ENCODE assay signal across 13 cellular contexts in genomic region chr5:140252470-140253126, GRCh38. TPM values are rescaled to one million over a fixed set of nuclear protein-coding genes. Genes with fewer than 3 reads are reported as not detected.
DNase-seq lines count a peak whose midpoint lies in the region; ATAC-seq and TF ChIP-seq lines count a peak whose summit lies in the region.
"Had no signal": no experiment of that assay in that cellular context is flagged by ENCODE, and none has a peak within 500 bp of the region (broad histone marks: within the 10 kb centered on the region; RNA-seq: fewer than 3 reads in every experiment).

No MANE protein-coding gene starts in this region.

- no peak for ATAC-seq in activated naive CD8-positive, alpha-beta T cell treated with anti-CD3 and anti-CD28 coated beads, Interleukin-2, amount 10 ng/mL, durations not matched to agents 7 days and 5 days (ENCODE audit: low read depth)
- no peak for ATAC-seq in natural killer cell treated with Interleukin-12 subunit alpha and Interleukin-12 subunit beta and Interleukin-15 and Interleukin-18, amount 100 ng/mL, for 72 hours
- ATAC-seq in HG02852 (IDR thresholded peaks at IDR 0.05; ENCODE audit: unreplicated experiment) (no peak), lower lobe of right lung (no peak)

- intact Hi-C loops in CD14-positive monocyte (cut with micrococcal nuclease) (loop anchor here in 1 of 2 donors (5.0 kb wide), 1 partner anchor 50 kb away; the partner anchor contains the start of gene PFDN1), lower lobe of right lung (cut with DNase I) (no loop called here)

- no peak overlapping the region for H3K4ac ChIP-seq in H9 (ENCODE audit: low read depth, low read length)

- H3T11ph ChIP-seq in H9 (ENCODE audit: low read length) = no peak overlapping the region

- no peak overlapping the region for H2BK15ac ChIP-seq in H9 (ENCODE audit: low read depth, low read length)

- H3K79me1 ChIP-seq in H9 (ENCODE audit: insufficient read depth, low read depth, low read length, poor library complexity, severe bottlenecking) = no peaks in the 10 kb centered on the region

- no peak overlapping the region for H2BK5ac ChIP-seq in H9 (ENCODE audit: insufficient read length, low read length)

- no peak overlapping the region for H3K56ac ChIP-seq in H9 (ENCODE audit: insufficient read length, low read depth, low read length)

- no CpG with 5 or more reads among the region's 10 CpGs for WGBS in H9 (ENCODE audit: extremely low coverage, insufficient read length, low lambda C conversion rate)

- peaks cover 19% of the 10 kb centered on the region for H3K4me1 Mint-ChIP-seq in CD14-positive monocyte
- peaks cover 10% of the 10 kb centered on the region in 2 experiments for H3K4me1 Mint-ChIP-seq in H9
- H3K4me1 Mint-ChIP-seq in activated naive CD8-positive, alpha-beta T cell treated with anti-CD3 and anti-CD28 coated beads, Interleukin-2, amount 10 ng/mL, durations not matched to agents 7 days and 5 days = peaks cover 42% of the 10 kb centered on the region
- H3K4me1 Mint-ChIP-seq in natural killer cell treated with Interleukin-12 subunit alpha and Interleukin-12 subunit beta and Interleukin-15 and Interleukin-18, amount 100 ng/mL, for 72 hours (ENCODE audit: low read depth in 2 of 2) = peaks cover 31 to 34% of the 10 kb centered on the region in 2 donors

- no peak overlapping the region for H3K4me3 ChIP-seq in lower lobe of right lung

- no peak overlapping the region for H4K91ac ChIP-seq in H9 (ENCODE audit: insufficient read length, low read depth, low read length)

- H3K23me2 ChIP-seq in H9 (ENCODE audit: insufficient read length, low read depth, low read length, poor library complexity, severe bottlenecking) = no peaks in the 10 kb centered on the region

- no peaks in the 10 kb centered on the region for H3K9me3 Mint-ChIP-seq in CD14-positive monocyte
- H3K9me3 Mint-ChIP-seq in H9 = no peaks in the 10 kb centered on the region
- no peaks in the 10 kb centered on the region for H3K9me3 Mint-ChIP-seq in activated naive CD8-positive, alpha-beta T cell treated with anti-CD3 and anti-CD28 coated beads, Interleukin-2, amount 10 ng/mL, durations not matched to agents 7 days and 5 days
- no peaks in the 10 kb centered on the region for H3K9me3 Mint-ChIP-seq in natural killer cell treated with Interleukin-12 subunit alpha and Interleukin-12 subunit beta and Interleukin-15 and Interleukin-18, amount 100 ng/mL, for 72 hours
- H3K9me3 Mint-ChIP-seq: activated B cell treated with CpG ODN at 0.5 μM for 24 hours had no signal

- H3K4me1 ChIP-seq in H9 (ENCODE audit: insufficient read depth, low read length) (no peaks in the 10 kb centered on the region), lower lobe of right lung (peaks cover 61% of the 10 kb centered on the region)

- no peak overlapping the region for H3K9ac ChIP-seq in H9 (ENCODE audit: extremely low read depth, insufficient read length, low read length)

- H3K27ac ChIP-seq in H9 (ENCODE audit: insufficient read length, low read depth, low read length) (no peak overlapping the region), lower lobe of right lung (no peak overlapping the region)

- no peak overlapping the region for H3K23ac ChIP-seq in H9 (ENCODE audit: insufficient read length, low read depth, low read length)

- H3K36me3 Mint-ChIP-seq in CD14-positive monocyte (peaks cover 40 to 47% of the 10 kb centered on the region in 2 donors), H9 (ENCODE audit: insufficient read depth in 1 of 3, low read depth in 3 of 3) (peaks cover 8 to 12% (median 10%) of the 10 kb centered on the region in 3 experiments)
- H3K36me3 Mint-ChIP-seq in activated naive CD8-positive, alpha-beta T cell treated with anti-CD3 and anti-CD28 coated beads, Interleukin-2, amount 10 ng/mL, durations not matched to agents 7 days and 5 days = peaks cover 30% of the 10 kb centered on the region
- H3K36me3 Mint-ChIP-seq in natural killer cell treated with Interleukin-12 subunit alpha and Interleukin-12 subunit beta and Interleukin-15 and Interleukin-18, amount 100 ng/mL, for 72 hours = peaks cover 10% of the 10 kb centered on the region

- H3K36me3 ChIP-seq in lower lobe of right lung = peaks cover 26% of the 10 kb centered on the region

- H2AK5ac ChIP-seq in H9 (ENCODE audit: insufficient read length, low read length) = no peak overlapping the region

- no peak overlapping the region for H2AFZ ChIP-seq in H9 (ENCODE audit: low read length)

- H3K9me3 ChIP-seq in H9 (ENCODE audit: control insufficient read depth, low read depth, low read length) (no peaks in the 10 kb centered on the region), lower lobe of right lung (no peaks in the 10 kb centered on the region)

- H4K5ac ChIP-seq in H9 (ENCODE audit: insufficient read length, low read depth, low read length) = no peak overlapping the region

- POLR2A ChIA-PET in activated naive CD8-positive, alpha-beta T cell treated with anti-CD3 and anti-CD28 coated beads, Interleukin-2, amount 10 ng/mL, durations not matched to agents 7 days and 5 days (lab: Charles Lee) = interaction anchor here (1.1 kb wide), 2 partner anchors 94 to 107 kb away, joined by 4 read pairs; partner anchors contain the start of gene HBEGF

- no peak for TF ChIP-seq CTCF in CD14-positive monocyte (IDR thresholded peaks at IDR 0.05)
- no peak for TF ChIP-seq CTCF in H9 (conservative IDR thresholded peaks at IDR 0.05)
- no peak for TF ChIP-seq CTCF in lower lobe of right lung (IDR thresholded peaks at IDR 0.05)

- H4K20me1 ChIP-seq in H9 (ENCODE audit: control insufficient read depth, insufficient read depth, insufficient read length) = no peaks in the 10 kb centered on the region

- H3K27me3 ChIP-seq in H9 (ENCODE audit: insufficient read depth, low read length) = no peaks in the 10 kb centered on the region
- H3K27me3 ChIP-seq in lower lobe of right lung (ENCODE audit: low read depth) = no peaks in the 10 kb centered on the region

- DNase-seq in CD14-positive monocyte (ENCODE audit: low spot score) (no peak), H9 (no peak), HT-29 (ENCODE audit: low spot score) (no peak), lower lobe of right lung (no peak)
- DNase-seq in activated naive CD8-positive, alpha-beta T cell treated with anti-CD3 and anti-CD28 coated beads, Interleukin-2, amount 10 ng/mL, durations not matched to agents 7 days and 5 days = no peak
- DNase-seq in natural killer cell treated with Interleukin-12 subunit alpha and Interleukin-12 subunit beta and Interleukin-15 and Interleukin-18, amount 100 ng/mL, for 72 hours (ENCODE audit: low spot score) = no peak
- DNase-seq: activated B cell treated with CpG ODN at 0.5 μM for 24 hours, midbrain, NCI-H1092 treated with DMSO at 0.1 percent for 48 hours, NCI-H524 treated with DMSO at 0.1 percent for 48 hours, retina, SHP77 had no signal

- H2BK120ac ChIP-seq in H9 (ENCODE audit: low read depth, low read length, poor library complexity, severe bottlenecking) = no peak overlapping the region

- no peak overlapping the region; the same call in 1 of the 2 replicates for H3K14ac ChIP-seq in H9 (ENCODE audit: insufficient read depth, low read length)

- H3K4me3 Mint-ChIP-seq in CD14-positive monocyte (peak overlapping the region; percentile 3 to 36), H9 (no peak overlapping the region)
- peak overlapping the region; percentile 76 for H3K4me3 Mint-ChIP-seq in activated naive CD8-positive, alpha-beta T cell treated with anti-CD3 and anti-CD28 coated beads, Interleukin-2, amount 10 ng/mL, durations not matched to agents 7 days and 5 days
- H3K4me3 Mint-ChIP-seq in natural killer cell treated with Interleukin-12 subunit alpha and Interleukin-12 subunit beta and Interleukin-15 and Interleukin-18, amount 100 ng/mL, for 72 hours = peak overlapping the region; percentile 71
- H3K4me3 Mint-ChIP-seq: activated B cell treated with CpG ODN at 0.5 μM for 24 hours had no signal

- H2BK12ac ChIP-seq in H9 (ENCODE audit: insufficient read length, low read depth, low read length) = no peak overlapping the region

- H3K4me2 ChIP-seq in H9 (ENCODE audit: insufficient read depth, insufficient read length, low read length) = no peak overlapping the region

- H3K18ac ChIP-seq in H9 (ENCODE audit: insufficient read length, low read depth, low read length) = no peak overlapping the region

- no peak overlapping the region for H2BK20ac ChIP-seq in H9 (ENCODE audit: low read depth, low read length, poor library complexity, severe bottlenecking)

- no peaks in the 10 kb centered on the region for H3K79me2 ChIP-seq in H9 (ENCODE audit: insufficient read depth, low read length)

- H3K27me3 Mint-ChIP-seq in CD14-positive monocyte (ENCODE audit: low read depth in 3 of 3) (peaks cover 0 to 5% (median 2%) of the 10 kb centered on the region in 3 donors), H9 (ENCODE audit: low read depth) (no peaks in the 10 kb centered on the region)
- no peaks in the 10 kb centered on the region for H3K27me3 Mint-ChIP-seq in activated naive CD8-positive, alpha-beta T cell treated with anti-CD3 and anti-CD28 coated beads, Interleukin-2, amount 10 ng/mL, durations not matched to agents 7 days and 5 days
- H3K27me3 Mint-ChIP-seq in natural killer cell treated with Interleukin-12 subunit alpha and Interleukin-12 subunit beta and Interleukin-15 and Interleukin-18, amount 100 ng/mL, for 72 hours = no peaks in the 10 kb centered on the region
- H3K27me3 Mint-ChIP-seq: activated B cell treated with CpG ODN at 0.5 μM for 24 hours had no signal

- H3K27ac Mint-ChIP-seq in CD14-positive monocyte (peak overlapping the region in 2 of 7 donors; percentile 93 to 98), H9 (peak overlapping the region; percentile 19 to 70 (median 51); a peak in 3 of 7 replicates)
- H3K27ac Mint-ChIP-seq in activated naive CD8-positive, alpha-beta T cell treated with anti-CD3 and anti-CD28 coated beads, Interleukin-2, amount 10 ng/mL, durations not matched to agents 7 days and 5 days = peak overlapping the region; percentile 61
- H3K27ac Mint-ChIP-seq in natural killer cell treated with Interleukin-12 subunit alpha and Interleukin-12 subunit beta and Interleukin-15 and Interleukin-18, amount 100 ng/mL, for 72 hours = peak overlapping the region; percentile 88 to 94
- H3K27ac Mint-ChIP-seq: activated B cell treated with CpG ODN at 0.5 μM for 24 hours had no signal

- H4K8ac ChIP-seq in H9 (replicated peaks; ENCODE audit: insufficient read length, low read depth, low read length) = no peak overlapping the region

RNA-seq across cellular contexts. Expression of gene PFDN1, which starts 50.3 kb away (rescaled TPM):
- 100 to 1,000 TPM in 1 of 2 donors, 10 to 100 TPM in 1; 82.2 to 105 TPM for polyA plus RNA-seq in CD14-positive monocyte
- 56.2 and 58.3 TPM in 2 replicates for total RNA-seq in H9 (2021)
- total RNA-seq in activated naive CD8-positive, alpha-beta T cell treated with anti-CD3 and anti-CD28 coated beads, Interleukin-2, amount 10 ng/mL, durations not matched to agents 7 days and 5 days = 10 to 100 TPM; 47.7 to 48.3 TPM
- 10 to 100 TPM; 49.8 to 62.2 TPM for total RNA-seq in natural killer cell treated with Interleukin-12 subunit alpha and Interleukin-12 subunit beta and Interleukin-15 and Interleukin-18, amount 100 ng/mL, for 72 hours
- total RNA-seq in HT-29 (2014; rRNA removed; shearing (Covaris generic)) = 60.7 and 61.2 TPM in 2 replicates
- 47.1 TPM for total RNA-seq in lower lobe of right lung

Comparison
In these comparisons a context has a peak if more than half of its experiments do, and no peak if none do; other contexts are left out.
1. H3K4me3 Mint-ChIP-seq: peak in CD14-positive monocyte (2 of 2), activated naive CD8-positive, alpha-beta T cell treated with anti-CD3 and anti-CD28 coated beads, Interleukin-2, amount 10 ng/mL, durations not matched to agents 7 days and 5 days (single experiment) and natural killer cell treated with Interleukin-12 subunit alpha and Interleukin-12 subunit beta and Interleukin-15 and Interleukin-18, amount 100 ng/mL, for 72 hours (single experiment); none in H9 (0 of 2).